In genomic region chr11:111001986-111002616, GRCh38 we compare ENCODE assay signal across 15 cellular contexts.
A peak's percentile ranks its signal among the peaks of the same experiment; 100 is the strongest.
DNase-seq lines count a peak whose midpoint lies in the region; ATAC-seq and TF ChIP-seq lines count a peak whose summit lies in the region.
"Had no signal": no experiment of that assay in that cellular context is flagged by ENCODE, and none has a peak within 500 bp of the region (broad histone marks: within the 10 kb centered on the region; RNA-seq: fewer than 3 reads in every experiment).

No MANE protein-coding gene starts in this region.

- no peaks in the 10 kb centered on the region for H3K36me3 ChIP-seq in RWPE2 (ENCODE audit: low read depth)
- no peaks in the 10 kb centered on the region for H3K36me3 ChIP-seq in naive thymus-derived CD4-positive, alpha-beta T cell (ENCODE audit: control insufficient read depth in 2 of 3, insufficient read depth in 3 of 3, low read length in 3 of 3)

- DNase-seq in EH (ENCODE audit: low read depth): peak; percentile 81
- no peak for DNase-seq in RWPE2 (ENCODE audit: low spot score)
- peak; percentile 87 for DNase-seq in fibroblast of pulmonary artery (ENCODE audit: low read depth)
- peak; percentile 76 for DNase-seq in renal cortical epithelial cell (ENCODE audit: low read depth)
- no peak for DNase-seq in SK-N-DZ (ENCODE audit: low spot score)
- no peak for DNase-seq in naive thymus-derived CD4-positive, alpha-beta T cell
- DNase-seq in SW 1271 (lab: John Stamatoyannopoulos, UW): no peak
- DNase-seq: activated T-cell treated with anti-CD3 and anti-CD28 coated beads for 4 hours, cerebellar nuclear complex, NCI-H1417, T1000, testis had no signal

- peaks cover 0 to 1% (median 0%) of the 10 kb centered on the region in 11 donors for H3K9me3 Mint-ChIP-seq in naive thymus-derived CD4-positive, alpha-beta T cell
- H3K9me3 Mint-ChIP-seq: GM23338, nephron had no signal

- H3K36me3 Mint-ChIP-seq in naive thymus-derived CD4-positive, alpha-beta T cell: no peaks in the 10 kb centered on the region

- no peaks in the 10 kb centered on the region for H3K27me3 ChIP-seq in RWPE2 (ENCODE audit: insufficient read depth, poor library complexity, severe bottlenecking)
- no peaks in the 10 kb centered on the region for H3K27me3 ChIP-seq in naive thymus-derived CD4-positive, alpha-beta T cell (ENCODE audit: control insufficient read depth in 2 of 2, insufficient read depth in 2 of 2, low read length in 2 of 2)
- H3K27me3 ChIP-seq: testis had no signal

- H3K27me3 Mint-ChIP-seq in naive thymus-derived CD4-positive, alpha-beta T cell: peaks cover 0 to 7% (median 0%) of the 10 kb centered on the region in 5 donors

- intact Hi-C loops in naive thymus-derived CD4-positive, alpha-beta T cell (cut with micrococcal nuclease): no loop called here

- H3K27ac Mint-ChIP-seq in naive thymus-derived CD4-positive, alpha-beta T cell: no peak overlapping the region
- H3K27ac Mint-ChIP-seq: GM23338, nephron had no signal

- TF ChIP-seq CTCF in RWPE2 (IDR thresholded peaks at IDR 0.05; ENCODE audit: poor library complexity, severe bottlenecking): no peak
- TF ChIP-seq CTCF in fibroblast of pulmonary artery (IDR thresholded peaks at IDR 0.05; ENCODE audit: low read length, missing control alignments): no peak

- no peaks in the 10 kb centered on the region for H3K9me3 ChIP-seq in RWPE2 (ENCODE audit: severe bottlenecking)
- H3K9me3 ChIP-seq in naive thymus-derived CD4-positive, alpha-beta T cell (ENCODE audit: control insufficient read depth in 2 of 3, low read length in 3 of 3): no peaks in the 10 kb centered on the region
- H3K9me3 ChIP-seq: testis had no signal

- no peak overlapping the region for H3K4me3 Mint-ChIP-seq in naive thymus-derived CD4-positive, alpha-beta T cell
- H3K4me3 Mint-ChIP-seq: GM23338, nephron had no signal

- H3K4me1 Mint-ChIP-seq in naive thymus-derived CD4-positive, alpha-beta T cell: no peaks in the 10 kb centered on the region
- H3K4me1 Mint-ChIP-seq: GM23338 had no signal

- no peak overlapping the region for H3K4me3 ChIP-seq in RWPE2 (ENCODE audit: severe bottlenecking)
- no peak overlapping the region for H3K4me3 ChIP-seq in fibroblast of pulmonary artery (replicated peaks; ENCODE audit: low read depth, low read length)
- no peak overlapping the region for H3K4me3 ChIP-seq in naive thymus-derived CD4-positive, alpha-beta T cell (ENCODE audit: low read length)
- H3K4me3 ChIP-seq: GM23338, testis had no signal

- no peak overlapping the region for H3K27ac ChIP-seq in RWPE2 (ENCODE audit: poor library complexity, severe bottlenecking)
- H3K27ac ChIP-seq in naive thymus-derived CD4-positive, alpha-beta T cell (ENCODE audit: low read depth, low read length): no peak overlapping the region
- H3K27ac ChIP-seq: testis had no signal

- CTCF ChIA-PET in naive thymus-derived CD4-positive, alpha-beta T cell (lab: Charles Lee): no interaction called here

- ATAC-seq in RWPE2 (ENCODE audit: low read depth) (peak; percentile 80; the same call in 2 of the 3 replicates), HG02642 (IDR thresholded peaks at IDR 0.05; ENCODE audit: poor library complexity, unreplicated experiment) (no peak)
- ATAC-seq in naive thymus-derived CD4-positive, alpha-beta T cell: no peak
- ATAC-seq: GM23338 had no signal

- POLR2A ChIA-PET in naive thymus-derived CD4-positive, alpha-beta T cell (lab: Charles Lee): no interaction called here

- H3K4me1 ChIP-seq in RWPE2 (ENCODE audit: insufficient read depth, poor library complexity, severe bottlenecking): no peaks in the 10 kb centered on the region
- no peaks in the 10 kb centered on the region for H3K4me1 ChIP-seq in naive thymus-derived CD4-positive, alpha-beta T cell (ENCODE audit: control insufficient read depth in 2 of 2, insufficient read depth in 2 of 2, low read length in 2 of 2)
- H3K4me1 ChIP-seq: testis had no signal

Comparison
In these comparisons a context has a peak if more than half of its experiments do, and no peak if none do; other contexts are left out.
1. DNase-seq: peak in EH (single experiment), fibroblast of pulmonary artery (single experiment) and renal cortical epithelial cell (single experiment); none in RWPE2 (single experiment), SK-N-DZ (single experiment), naive thymus-derived CD4-positive, alpha-beta T cell (0 of 9) and SW 1271 (0 of 2).